ENCODE assay signal across 23 cellular contexts in the genomic region with DNA sequence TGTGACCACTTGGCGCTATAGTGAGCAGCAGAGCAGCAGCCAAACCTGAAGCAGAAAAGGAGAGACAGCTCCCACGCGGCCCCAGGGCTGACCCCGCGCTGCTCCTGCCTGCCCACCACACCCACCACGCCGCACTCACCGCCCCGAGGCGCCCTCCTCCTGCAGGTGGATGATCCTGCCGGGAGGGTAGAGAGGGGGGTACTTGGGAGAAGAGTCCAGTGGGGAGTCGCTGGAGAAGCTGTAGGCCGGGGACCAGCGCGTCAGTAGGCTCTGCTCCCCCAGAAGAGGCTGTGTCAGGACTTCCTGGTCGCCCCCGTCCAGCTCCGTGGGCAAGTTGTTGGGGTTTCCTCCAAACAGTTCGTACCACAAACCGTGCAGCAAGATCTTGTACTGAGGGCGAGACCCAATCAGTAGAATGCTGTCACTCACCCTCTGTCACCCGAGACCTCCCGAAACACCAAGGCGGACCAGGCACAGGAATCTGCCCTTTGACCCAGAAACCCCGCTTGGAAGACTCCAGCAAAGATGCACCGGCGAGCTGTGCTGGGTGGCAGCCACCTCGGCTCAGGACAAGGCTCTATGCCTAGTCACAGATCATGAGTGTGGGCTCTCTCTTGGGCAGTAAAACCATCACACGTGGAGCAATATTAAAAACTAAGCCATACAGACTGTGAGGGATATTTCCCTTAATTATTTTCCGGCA. TPM values are rescaled to one million over a fixed set of nuclear protein-coding genes. Genes with fewer than 3 reads are reported as not detected.
A peak's percentile ranks its signal among the peaks of the same experiment; 100 is the strongest.
DNase-seq lines count a peak whose midpoint lies in the region; ATAC-seq and TF ChIP-seq lines count a peak whose summit lies in the region.
"Had no signal": no experiment of that assay in that cellular context is flagged by ENCODE, and none has a peak within 500 bp of the region (broad histone marks: within the 10 kb centered on the region; RNA-seq: fewer than 3 reads in every experiment).

No MANE protein-coding gene starts in this region.

- no peaks in the 10 kb centered on the region for H3K27me3 ChIP-seq in left ventricle myocardium inferior (ENCODE audit: low read depth)
- no peaks in the 10 kb centered on the region for H3K27me3 ChIP-seq in ectodermal cell (ENCODE audit: control insufficient read depth, insufficient read depth, low read length, poor library complexity, severe bottlenecking)
- H3K27me3 ChIP-seq in neuronal stem cell (ENCODE audit: control insufficient read depth in 3 of 3, insufficient read depth in 3 of 3, low read depth in 1 of 3, low read length in 3 of 3), result no peaks in the 10 kb centered on the region
- H3K27me3 ChIP-seq in aorta (ENCODE audit: control insufficient read depth in 1 of 2, insufficient read depth in 2 of 2, low read length in 1 of 2), result no peaks in the 10 kb centered on the region
- H3K27me3 ChIP-seq: adrenal gland, BLaER1, Peyer's patch had no signal

- peak overlapping the region; percentile 54 for H3K18ac ChIP-seq in neuronal stem cell (ENCODE audit: low read length)

- no peaks in the 10 kb centered on the region for H3K27me3 Mint-ChIP-seq in CD14-positive monocyte (ENCODE audit: low read depth in 3 of 3)
- H3K27me3 Mint-ChIP-seq: activated B cell treated with CpG ODN at 0.5 μM for 24 hours, IgD-negative memory B cell had no signal

- H3K4me2 ChIP-seq in neuronal stem cell (ENCODE audit: insufficient read depth, low read length, poor library complexity, severe bottlenecking), result no peak overlapping the region
- H3K4me2 ChIP-seq: BLaER1 had no signal

- H3K4ac ChIP-seq in neuronal stem cell (ENCODE audit: low read length), result no peak overlapping the region

- no peak overlapping the region for H4K91ac ChIP-seq in neuronal stem cell (ENCODE audit: low read depth, low read length, poor library complexity)

- H2BK15ac ChIP-seq in neuronal stem cell (ENCODE audit: low read length), result no peak overlapping the region

- H3K9me3 ChIP-seq in left ventricle myocardium inferior (replicated peaks) (no peaks in the 10 kb centered on the region), ectodermal cell (ENCODE audit: control insufficient read depth, low read length) (no peaks in the 10 kb centered on the region), neuronal stem cell (replicated peaks in 1 of 2; ENCODE audit: control insufficient read depth in 2 of 2, insufficient read depth in 1 of 2, low read depth in 1 of 2, low read length in 2 of 2) (peaks cover 0 to 2% of the 10 kb centered on the region in 2 donors), aorta (ENCODE audit: control insufficient read depth, low read length) (no peaks in the 10 kb centered on the region)
- H3K9me3 ChIP-seq: adrenal gland, BLaER1, Peyer's patch had no signal

- H3K4me1 ChIP-seq in left ventricle myocardium inferior, result no peaks in the 10 kb centered on the region
- H3K4me1 ChIP-seq in ectodermal cell (ENCODE audit: control insufficient read depth, insufficient read depth, low read length), result peaks cover 9% of the 10 kb centered on the region
- peaks cover 0 to 4% of the 10 kb centered on the region in 2 donors for H3K4me1 ChIP-seq in neuronal stem cell (ENCODE audit: control insufficient read depth in 2 of 2, insufficient read depth in 1 of 2, low read depth in 1 of 2, low read length in 2 of 2)
- no peaks in the 10 kb centered on the region for H3K4me1 ChIP-seq in aorta (ENCODE audit: control insufficient read depth in 1 of 2, insufficient read depth in 2 of 2, low read length in 2 of 2)
- H3K4me1 ChIP-seq: Peyer's patch had no signal

- no peak overlapping the region for H3K4me3 ChIP-seq in left ventricle myocardium inferior
- H3K4me3 ChIP-seq in ectodermal cell (ENCODE audit: insufficient read depth, low read depth, low read length), result no peak overlapping the region
- no peak overlapping the region for H3K4me3 ChIP-seq in neuronal stem cell (ENCODE audit: low read length in 2 of 2)
- no peak overlapping the region for H3K4me3 ChIP-seq in aorta (ENCODE audit: low read length in 2 of 2)
- H3K4me3 ChIP-seq: adrenal gland, BLaER1, coronary artery, Peyer's patch, SK-N-MC had no signal

- H3K9ac ChIP-seq in neuronal stem cell (ENCODE audit: low read depth, low read length, poor library complexity), result peak overlapping the region; percentile 14
- H3K9ac ChIP-seq: BLaER1 had no signal

- H3K27ac ChIP-seq in left ventricle myocardium inferior (replicated peaks) (no peak overlapping the region), ectodermal cell (ENCODE audit: insufficient read depth, low read depth, low read length, poor library complexity, severe bottlenecking) (peak overlapping the region; percentile 63), neuronal stem cell (replicated peaks; ENCODE audit: low read length) (no peak overlapping the region), aorta (ENCODE audit: low read depth in 1 of 2, low read length in 2 of 2) (no peak overlapping the region)
- H3K27ac ChIP-seq: adrenal gland, BLaER1, coronary artery, Peyer's patch, SK-N-MC had no signal

- no peak for TF ChIP-seq CTCF in left ventricle myocardium inferior (IDR thresholded peaks at IDR 0.05; ENCODE audit: borderline replicate concordance)
- no peak for TF ChIP-seq CTCF in CD14-positive monocyte (IDR thresholded peaks at IDR 0.05)

- DNase-seq in left ventricle myocardium superior, result no peak
- DNase-seq in left ventricle myocardium inferior, result no peak
- DNase-seq in neuronal stem cell (ENCODE audit: low spot score), result no peak
- DNase-seq in aorta, result no peak
- DNase-seq in CD14-positive monocyte (ENCODE audit: low spot score), result no peak
- DNase-seq: activated B cell treated with CpG ODN at 0.5 μM for 24 hours; activated CD4-positive, alpha-beta T cell treated with anti-CD3 and anti-CD28 coated beads, Interleukin-2, amount 50 U/mL, for 48 hours; adrenal gland; GOT3; NCI-H1436; NCI-H510A; NK-92 treated with Interleukin-12 subunit alpha and Interleukin-12 subunit beta, amount 100 ng/mL, for 24 hours; Peyer's patch; stimulated activated CD4-positive, alpha-beta T cell treated with anti-CD3 and anti-CD28 coated beads, Interleukin-4, amount 100 ng/mL, for 24 hours; T1000 had no signal

- no peak overlapping the region for H4K8ac ChIP-seq in neuronal stem cell (ENCODE audit: low read depth, low read length)

- H3K9me3 Mint-ChIP-seq in CD14-positive monocyte, result peaks cover 0 to 2% (median 0%) of the 10 kb centered on the region in 7 donors
- H3K9me3 Mint-ChIP-seq: activated B cell treated with CpG ODN at 0.5 μM for 24 hours, IgD-negative memory B cell, nephron had no signal

- WGBS in ectodermal cell, 2 experiments, result 90% methylated on average over 30 of the region's 30 CpGs
- WGBS in neuronal stem cell (ENCODE audit: extremely low coverage in 2 of 2, insufficient read length in 2 of 2, insufficient replicate concordance in 1 of 2), 2 donors, result no CpG with 5 or more reads among the region's 30 CpGs
- WGBS in aorta, 2 donors, result 89 to 90% methylated on average over 30 of the region's 30 CpGs

- peaks cover 99% of the 10 kb centered on the region for H3K36me3 ChIP-seq in left ventricle myocardium inferior
- peaks cover 51% of the 10 kb centered on the region for H3K36me3 ChIP-seq in ectodermal cell (ENCODE audit: control insufficient read depth, insufficient read depth, low read length)
- H3K36me3 ChIP-seq in neuronal stem cell (replicated peaks in 1 of 2; ENCODE audit: control insufficient read depth in 2 of 2, insufficient read depth in 2 of 2, low read length in 2 of 2), result peaks cover 48 to 90% of the 10 kb centered on the region in 2 donors
- H3K36me3 ChIP-seq in aorta (ENCODE audit: control insufficient read depth in 1 of 2, insufficient read depth in 2 of 2, low read length in 1 of 2), result peaks cover 2 to 13% of the 10 kb centered on the region in 2 donors

- H2AK5ac ChIP-seq in neuronal stem cell (ENCODE audit: low read depth, low read length), result no peak overlapping the region

- ATAC-seq in left ventricle myocardium superior (peak; percentile 8), aorta (ENCODE audit: low FRiP score) (peak; percentile 32), HG02798 (IDR thresholded peaks at IDR 0.05; ENCODE audit: poor library complexity, unreplicated experiment) (no peak), HG02642 (IDR thresholded peaks at IDR 0.05; ENCODE audit: poor library complexity, unreplicated experiment) (no peak)

- no peaks in the 10 kb centered on the region for H3K79me1 ChIP-seq in neuronal stem cell (ENCODE audit: low read depth, low read length)

- no peak overlapping the region for H2BK5ac ChIP-seq in neuronal stem cell (ENCODE audit: low read length)

- peak overlapping the region; percentile 37 for H3K23ac ChIP-seq in neuronal stem cell (ENCODE audit: low read depth, low read length, poor library complexity)

- no peak overlapping the region for H3K4me3 Mint-ChIP-seq in CD14-positive monocyte
- H3K4me3 Mint-ChIP-seq: activated B cell treated with CpG ODN at 0.5 μM for 24 hours, IgD-negative memory B cell, nephron had no signal

- no peak overlapping the region for H3K14ac ChIP-seq in neuronal stem cell (ENCODE audit: low read length)

- no peak overlapping the region for H2AFZ ChIP-seq in neuronal stem cell (ENCODE audit: low read length)

- peaks cover 70 to 94% of the 10 kb centered on the region in 2 donors for H3K36me3 Mint-ChIP-seq in CD14-positive monocyte

- H2BK120ac ChIP-seq in neuronal stem cell (ENCODE audit: low read depth, low read length), result no peak overlapping the region

- intact Hi-C loops in left ventricle myocardium superior (cut with micrococcal nuclease), result no loop called here
- intact Hi-C loops in left ventricle myocardium inferior (cut with micrococcal nuclease), result no loop called here
- intact Hi-C loops in aorta (cut with DNase I), result no loop called here
- intact Hi-C loops in CD14-positive monocyte (cut with micrococcal nuclease), result no loop called here

- no peaks in the 10 kb centered on the region for H3K4me1 Mint-ChIP-seq in CD14-positive monocyte
- H3K4me1 Mint-ChIP-seq: activated B cell treated with CpG ODN at 0.5 μM for 24 hours, nephron had no signal

- H3K27ac Mint-ChIP-seq in CD14-positive monocyte, result peak overlapping the region in 3 of 7 donors; percentile 32 to 71 (median 65)
- H3K27ac Mint-ChIP-seq: activated B cell treated with CpG ODN at 0.5 μM for 24 hours, IgD-negative memory B cell, nephron had no signal

- H2BK12ac ChIP-seq in neuronal stem cell (ENCODE audit: low read length), result no peak overlapping the region

RNA-seq across cellular contexts. Expression of gene RAC1, which starts 35.8 kb away (rescaled TPM):
- total RNA-seq in left ventricle myocardium superior (140 TPM), left ventricle myocardium inferior (135 TPM), aorta (100 to 1,000 TPM; 216 to 217 TPM)
- polyA plus RNA-seq in ectodermal cell (2013, experiment 1 of 4), result 227 TPM
- 241 TPM for polyA plus RNA-seq in ectodermal cell (2013, experiment 2 of 4)
- 194 TPM for polyA plus RNA-seq in ectodermal cell (2013, experiment 3 of 4)
- polyA plus RNA-seq in ectodermal cell (2013, experiment 4 of 4), result 212 TPM
- 260 TPM for polyA plus RNA-seq in neuronal stem cell (2013, experiment 1 of 2)
- 262 TPM for polyA plus RNA-seq in neuronal stem cell (2013, experiment 2 of 2)
- polyA plus RNA-seq in aorta (100 to 1,000 TPM; 234 to 235 TPM), CD14-positive monocyte (100 to 1,000 TPM; 629 to 652 TPM)

RNA-seq across cellular contexts. Expression of gene DAGLB, which starts 37.6 kb away (rescaled TPM):
- total RNA-seq in left ventricle myocardium superior, result 10.1 TPM
- total RNA-seq in left ventricle myocardium inferior, result 6.0 TPM
- polyA plus RNA-seq in ectodermal cell (2013, experiment 1 of 4), result 24.3 TPM
- 25.2 TPM for polyA plus RNA-seq in ectodermal cell (2013, experiment 2 of 4)
- 20.6 TPM for polyA plus RNA-seq in ectodermal cell (2013, experiment 3 of 4)
- polyA plus RNA-seq in ectodermal cell (2013, experiment 4 of 4), result 20.3 TPM
- 10.6 TPM for polyA plus RNA-seq in neuronal stem cell (2013, experiment 1 of 2)
- polyA plus RNA-seq in neuronal stem cell (2013, experiment 2 of 2), result 9.4 TPM
- total RNA-seq in aorta, result 10 to 100 TPM; 15.5 to 19.7 TPM
- 10 to 100 TPM in 1 of 2 donors, 1 to 10 TPM in 1; 3.6 to 18.0 TPM for polyA plus RNA-seq in aorta
- 10 to 100 TPM; 15.2 to 16.4 TPM for polyA plus RNA-seq in CD14-positive monocyte

Comparison
In these comparisons a context has a peak if more than half of its experiments do, and no peak if none do; other contexts are left out.
1. ATAC-seq: peak in left ventricle myocardium superior (single experiment) and aorta (single experiment); none in HG02798 (single experiment) and HG02642 (single experiment).